Comparison of ENCODE assay signal across 1 cellular context in genomic region chr21:44440241-44441040, GRCh38.
TF ChIP-seq lines count a peak whose summit lies in the region.

No MANE protein-coding gene starts in this region.

TF ChIP-seq in H1, 55 proteins besides CTCF, POLR2A, EP300 and RAD21:
- TF ChIP-seq, protein P1, sequence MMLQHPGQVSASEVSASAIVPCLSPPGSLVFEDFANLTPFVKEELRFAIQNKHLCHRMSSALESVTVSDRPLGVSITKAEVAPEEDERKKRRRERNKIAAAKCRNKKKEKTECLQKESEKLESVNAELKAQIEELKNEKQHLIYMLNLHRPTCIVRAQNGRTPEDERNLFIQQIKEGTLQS (IDR thresholded peaks at IDR 0.05; ENCODE audit: insufficient read depth, low read depth, low read length) = no peak
- TF ChIP-seq YY1 (IDR thresholded peaks at IDR 0.05; ENCODE audit: low read depth, low read length) (no peak), SIN3A (conservative IDR thresholded peaks at IDR 0.05 in 1 of 2, IDR thresholded peaks at IDR 0.05 in 1 of 2; ENCODE audit: low read depth in 1 of 2, low read length in 2 of 2) (no peak), SRF (IDR thresholded peaks at IDR 0.05; ENCODE audit: low read depth, low read length) (no peak), CHD2 (IDR thresholded peaks at IDR 0.05; ENCODE audit: low read length) (no peak), CHD1 (IDR thresholded peaks at IDR 0.05; ENCODE audit: low read depth, low read length) (no peak), KDM4A (IDR thresholded peaks at IDR 0.05; ENCODE audit: low read depth, low read length, severe bottlenecking) (no peak), POLR2AphosphoS5 (IDR thresholded peaks at IDR 0.05; ENCODE audit: low read depth, low read length) (no peak), NRF1 (IDR thresholded peaks at IDR 0.05; ENCODE audit: low read depth, low read length) (no peak), TAF1 (IDR thresholded peaks at IDR 0.05; ENCODE audit: low read depth, low read length) (no peak), JUND (IDR thresholded peaks at IDR 0.05; ENCODE audit: low read length) (no peak), CTBP2 (IDR thresholded peaks at IDR 0.05; ENCODE audit: borderline replicate concordance, insufficient read depth, insufficient read length, low read length) (no peak), SP1 (IDR thresholded peaks at IDR 0.05; ENCODE audit: low read depth, low read length) (no peak), NANOG (IDR thresholded peaks at IDR 0.05; ENCODE audit: insufficient read depth, low read depth, low read length, poor library complexity, severe bottlenecking) (no peak)
TF ChIP-seq in H1: peak in this region for 0.
